ENCODE assay signal across 8 cellular contexts in the genomic region with DNA sequence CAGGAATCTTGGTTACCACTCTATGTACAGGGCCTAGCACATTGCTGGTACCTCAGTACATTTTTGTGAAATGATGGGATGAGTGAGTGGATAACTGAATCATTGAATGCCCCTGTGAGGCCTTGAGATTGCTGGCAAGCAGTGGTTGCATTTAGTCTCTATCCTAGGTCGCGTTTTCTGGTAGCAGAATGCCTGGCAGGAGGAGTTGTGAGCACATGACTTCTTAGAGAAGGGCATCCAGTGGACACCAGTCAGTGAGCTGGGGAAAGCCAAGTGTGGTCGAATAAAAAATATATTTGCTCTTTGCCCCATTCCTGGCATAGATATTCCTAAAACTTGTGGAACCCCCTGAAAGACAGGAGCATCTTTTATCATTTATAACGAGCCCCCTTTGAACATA.
"Had no signal": no experiment of that assay in that cellular context is flagged by ENCODE, and none has a peak within 500 bp of the region (broad histone marks: within the 10 kb centered on the region; RNA-seq: fewer than 3 reads in every experiment).

No MANE protein-coding gene starts in this region.

- DNase-seq: GM23248, GOT3, H7, HFFc6, IMR-90, KG1 had no signal

- H3K36me3 ChIP-seq: HAP-1 had no signal

- H3K4me3 ChIP-seq: GM23248, HAP-1, K562 had no signal

- H3K9ac ChIP-seq: GM23248 had no signal

- H3K9me3 ChIP-seq: HAP-1 had no signal

- H3K27ac ChIP-seq: GM23248 had no signal
